8 cellular contexts compared by ENCODE assay signal in genomic region chr5:177431317-177432142, GRCh38.
DNase-seq lines count a peak whose midpoint lies in the region; ATAC-seq lines count a peak whose summit lies in the region.

No MANE protein-coding gene starts in this region.

- peaks cover 67% of the 10 kb centered on the region for H3K36me3 Mint-ChIP-seq in central memory CD8-positive, alpha-beta T cell (ENCODE audit: insufficient read depth)

- no peaks in the 10 kb centered on the region for H3K27me3 Mint-ChIP-seq in central memory CD8-positive, alpha-beta T cell

- H3K27ac Mint-ChIP-seq in central memory CD8-positive, alpha-beta T cell (ENCODE audit: low read depth): peak overlapping the region; percentile 93

- ATAC-seq in GM18858 (IDR thresholded peaks at IDR 0.05; ENCODE audit: unreplicated experiment) (peak; percentile 31), HG02885 (IDR thresholded peaks at IDR 0.05; ENCODE audit: poor library complexity, unreplicated experiment) (peak; percentile 41)
- ATAC-seq in central memory CD8-positive, alpha-beta T cell (replicated peaks; ENCODE audit: extremely low read depth, poor library complexity, severe bottlenecking): peak; percentile 55

- H3K9me3 Mint-ChIP-seq in central memory CD8-positive, alpha-beta T cell: no peaks in the 10 kb centered on the region

- DNase-seq in SW480 (ENCODE audit: low spot score): peak; percentile 86
- DNase-seq in central memory CD8-positive, alpha-beta T cell (ENCODE audit: low spot score in 2 of 2): peak; percentile 56 to 76
- DNase-seq in stimulated activated CD4-positive, alpha-beta T cell treated with anti-CD3 and anti-CD28 coated beads, Interleukin-12 subunit alpha, Interleukin-12 subunit beta, amount 100 ng/mL, for 48 hours (ENCODE audit: low read depth in 2 of 3, low spot score in 1 of 3): peak; percentile 46 to 75 (median 63)
- DNase-seq in pons (ENCODE audit: low spot score): no peak
- DNase-seq in COLO829 (ENCODE audit: low spot score): no peak
- DNase-seq in inferior parietal cortex (ENCODE audit: extremely low spot score): no peak

- H3K4me3 Mint-ChIP-seq in central memory CD8-positive, alpha-beta T cell: peak overlapping the region; percentile 80

- H3K4me1 Mint-ChIP-seq in central memory CD8-positive, alpha-beta T cell: peaks cover 49% of the 10 kb centered on the region

Comparison
In these comparisons a context has a peak if more than half of its experiments do, and no peak if none do; other contexts are left out.
1. DNase-seq: peak in SW480 (single experiment), central memory CD8-positive, alpha-beta T cell (2 of 2) and stimulated activated CD4-positive, alpha-beta T cell treated with anti-CD3 and anti-CD28 coated beads, Interleukin-12 subunit alpha, Interleukin-12 subunit beta, amount 100 ng/mL, for 48 hours (3 of 3); none in pons (single experiment), COLO829 (single experiment) and inferior parietal cortex (single experiment).
2. Peak in every context shown above with its lines, with median percentiles within 50 percentile points of each other: ATAC-seq.